27 cellular contexts compared by ENCODE assay signal in the genomic region with DNA sequence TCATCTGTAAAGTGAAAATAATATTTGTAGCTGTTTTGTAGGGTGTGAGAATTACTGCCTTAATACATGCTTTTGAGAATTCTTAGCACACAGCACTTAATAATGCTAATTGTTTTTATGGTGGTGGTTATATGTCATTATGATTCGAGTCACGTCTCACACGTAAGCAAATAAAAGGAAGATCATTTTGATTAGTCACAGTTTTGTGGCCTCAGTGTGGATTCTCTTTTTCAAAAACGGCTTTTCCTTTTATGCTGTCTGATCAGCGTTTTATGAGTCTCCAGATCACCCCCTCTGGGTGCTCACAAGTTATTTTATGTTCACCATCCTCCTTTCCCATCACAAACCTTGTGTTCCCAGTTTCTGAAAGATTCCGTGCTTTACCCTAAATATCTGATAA.
"Had no signal": no experiment of that assay in that cellular context is flagged by ENCODE, and none has a peak within 500 bp of the region (broad histone marks: within the 10 kb centered on the region; RNA-seq: fewer than 3 reads in every experiment).

No MANE protein-coding gene starts in this region.

- ATAC-seq: activated naive CD4-positive, alpha-beta T cell treated with anti-CD3 and anti-CD28 coated beads, Interleukin-2, amount 50 U/mL, for 72 hours; activated T-cell treated with anti-CD3 and anti-CD28 coated beads, Interleukin-2, amount 50 U/mL, for 4 hours; body of pancreas had no signal

- H3K4me1 Mint-ChIP-seq: activated CD4-positive, alpha-beta T cell treated with anti-CD3 and anti-CD28 coated beads, Interleukin-2, amount 10 ng/mL, durations not matched to agents 24 days and 14 days had no signal

- H3K9me2 ChIP-seq: SK-N-SH had no signal

- H3K9ac ChIP-seq: SK-N-SH had no signal

- H3K36me3 ChIP-seq: adrenal gland, breast epithelium, MG63 had no signal

- H3K27ac Mint-ChIP-seq: activated CD4-positive, alpha-beta T cell treated with anti-CD3 and anti-CD28 coated beads, Interleukin-2, amount 10 ng/mL, durations not matched to agents 24 days and 14 days; activated naive CD4-positive, alpha-beta T cell treated with anti-CD3 and anti-CD28 coated beads, Interleukin-2, amount 50 U/mL, for 72 hours; T-helper 1 cell treated with Interleukin-12 subunit alpha and Interleukin-12 subunit beta and Interleukin-4 antibody, amounts not matched to agents 30 μg/mL and 1 μg/mL, for 36 hours; T-helper 2 cell treated with Interferon-gamma antibody and Interleukin-4, amounts not matched to agents 5 μg/mL and 100 μg/mL, for 36 hours had no signal

- H3K4me1 ChIP-seq: adrenal gland, body of pancreas, breast epithelium had no signal

- H3K36me3 Mint-ChIP-seq: activated naive CD4-positive, alpha-beta T cell treated with anti-CD3 and anti-CD28 coated beads, Interleukin-2, amount 50 U/mL, for 72 hours had no signal

- H3K4me3 ChIP-seq: adrenal gland, body of pancreas, breast epithelium, MG63 had no signal

- H3K4me3 Mint-ChIP-seq: activated CD4-positive, alpha-beta T cell treated with anti-CD3 and anti-CD28 coated beads, Interleukin-2, amount 10 ng/mL, durations not matched to agents 24 days and 14 days; activated T-cell treated with anti-CD3 and anti-CD28 coated beads, Interleukin-2, amount 50 U/mL, for 4 hours; T-helper 1 cell treated with Interleukin-12 subunit alpha and Interleukin-12 subunit beta and Interleukin-4 antibody, amounts not matched to agents 30 μg/mL and 1 μg/mL, for 36 hours; T-helper 2 cell treated with Interferon-gamma antibody and Interleukin-4, amounts not matched to agents 5 μg/mL and 100 μg/mL, for 36 hours had no signal

- H3K9me3 ChIP-seq: adrenal gland, body of pancreas, breast epithelium, MG63, SK-N-SH had no signal

- H3K4me2 ChIP-seq: SK-N-SH had no signal

- DNase-seq: activated CD4-positive, alpha-beta T cell treated with anti-CD3 and anti-CD28 coated beads, Interleukin-2, amount 10 ng/mL, durations not matched to agents 24 days and 14 days; activated CD4-positive, alpha-beta T cell treated with anti-CD3 and anti-CD28 coated beads, Interleukin-2, amount 50 U/mL, for 4 hours; activated CD8-positive, alpha-beta memory T cell treated with anti-CD3 and anti-CD28 coated beads, Interleukin-2, amount 50 U/mL, for 4 hours; activated effector memory CD4-positive, alpha-beta T cell treated with Interleukin-2 at 50 U/mL for 16 hours; activated naive CD4-positive, alpha-beta T cell treated with Interleukin-2 at 50 U/mL for 16 hours; activated T-cell treated with anti-CD3 and anti-CD28 coated beads for 4 hours; activated T-cell treated with anti-CD3 and anti-CD28 coated beads, Interleukin-2, amount 50 U/mL, for 4 hours; adrenal gland; body of pancreas; Kasumi-1; KG1; MG63; NCI-H1048; NCI-H1105 treated with DMSO at 0.1 percent for 48 hours; NCI-H146; NCI-H187; NCI-H2029 treated with DMSO at 0.1 percent for 48 hours; NCI-H2107; NCI-H2171; NCI-H510A; NCI-H526; Right ventricle myocardium superior; SK-N-SH had no signal

- H3K27me3 Mint-ChIP-seq: activated CD4-positive, alpha-beta T cell treated with anti-CD3 and anti-CD28 coated beads, Interleukin-2, amount 10 ng/mL, durations not matched to agents 24 days and 14 days had no signal

- H3K27me3 ChIP-seq: adrenal gland, body of pancreas, breast epithelium, MG63 had no signal

- H3K27ac ChIP-seq: adrenal gland, body of pancreas, breast epithelium had no signal
